In the genomic region with DNA sequence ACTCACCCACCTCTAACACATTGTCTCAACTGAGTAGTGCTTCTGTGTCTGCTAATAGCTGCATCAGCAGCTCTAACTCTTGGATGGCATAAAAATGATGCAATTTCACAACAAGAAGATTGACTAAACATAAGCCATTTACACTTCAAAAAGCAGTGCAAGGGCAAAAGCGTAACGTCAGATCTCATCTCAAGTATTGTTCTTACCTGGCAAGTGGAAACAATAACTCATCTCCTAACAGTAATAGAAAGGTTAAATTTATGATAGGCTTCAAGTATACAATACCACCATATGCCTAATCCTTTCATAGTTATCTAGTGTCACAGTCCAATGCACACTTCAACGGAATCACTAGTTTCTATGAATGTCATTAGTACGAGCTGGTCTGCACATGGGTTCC, we compare ENCODE assay signal across 8 cellular contexts. TPM values are rescaled to one million over a fixed set of nuclear protein-coding genes. Genes with fewer than 3 reads are reported as not detected.
DNase-seq lines count a peak whose midpoint lies in the region; ATAC-seq lines count a peak whose summit lies in the region.

No MANE protein-coding gene starts in this region.

- peak overlapping the region; percentile 70 for H3K27ac Mint-ChIP-seq in activated CD8-positive, alpha-beta memory T cell treated with anti-CD3 and anti-CD28 coated beads, Interleukin-2, amount 10 ng/mL, durations not matched to agents 7 days and 5 days

- DNase-seq in activated CD8-positive, alpha-beta memory T cell treated with anti-CD3 and anti-CD28 coated beads, Interleukin-2, amount 10 ng/mL, durations not matched to agents 7 days and 5 days = no peak
- no peak for DNase-seq in activated CD8-positive, alpha-beta memory T cell treated with anti-CD3 and anti-CD28 coated beads for 24 hours
- peak; percentile 41 for DNase-seq in NCI-H146 treated with DMSO at 0.1 percent for 48 hours (lab: John Stamatoyannopoulos, UW; ENCODE audit: unreplicated experiment)
- peak; percentile 72 for DNase-seq in renal cortical epithelial cell (ENCODE audit: low read depth)
- no peak for DNase-seq in medulla oblongata (ENCODE audit: extremely low spot score)
- no peak for DNase-seq in NCI-H2107 (lab: John Stamatoyannopoulos, UW)
- no peak for DNase-seq in 8988T

- H3K36me3 Mint-ChIP-seq in activated CD8-positive, alpha-beta memory T cell treated with anti-CD3 and anti-CD28 coated beads, Interleukin-2, amount 10 ng/mL, durations not matched to agents 7 days and 5 days = peaks cover 11% of the 10 kb centered on the region

- no peaks in the 10 kb centered on the region for H3K27me3 Mint-ChIP-seq in activated CD8-positive, alpha-beta memory T cell treated with anti-CD3 and anti-CD28 coated beads, Interleukin-2, amount 10 ng/mL, durations not matched to agents 7 days and 5 days

- ATAC-seq in activated CD8-positive, alpha-beta memory T cell treated with anti-CD3 and anti-CD28 coated beads, Interleukin-2, amount 10 ng/mL, durations not matched to agents 7 days and 5 days = peak; percentile 65
- peak; percentile 57 for ATAC-seq in HG02610 (IDR thresholded peaks at IDR 0.05; ENCODE audit: unreplicated experiment)

- no peaks in the 10 kb centered on the region for H3K9me3 Mint-ChIP-seq in activated CD8-positive, alpha-beta memory T cell treated with anti-CD3 and anti-CD28 coated beads, Interleukin-2, amount 10 ng/mL, durations not matched to agents 7 days and 5 days (ENCODE audit: low read depth)

- H3K4me3 Mint-ChIP-seq in activated CD8-positive, alpha-beta memory T cell treated with anti-CD3 and anti-CD28 coated beads, Interleukin-2, amount 10 ng/mL, durations not matched to agents 7 days and 5 days = peak overlapping the region; percentile 25

- peaks cover 63% of the 10 kb centered on the region for H3K4me1 Mint-ChIP-seq in activated CD8-positive, alpha-beta memory T cell treated with anti-CD3 and anti-CD28 coated beads, Interleukin-2, amount 10 ng/mL, durations not matched to agents 7 days and 5 days

- CTCF ChIA-PET in activated CD8-positive, alpha-beta memory T cell treated with anti-CD3 and anti-CD28 coated beads, Interleukin-2, amount 10 ng/mL, durations not matched to agents 7 days and 5 days (lab: Charles Lee) = interaction anchor here (1.0 to 5.1 kb wide), 3 partner anchors 9 to 35 kb away, joined by 4 to 34 read pairs (median 6); partner anchors contain the start of gene TPK1

RNA-seq across cellular contexts. Expression of gene TPK1, which starts 14.8 kb away (rescaled TPM):
- total RNA-seq in activated CD8-positive, alpha-beta memory T cell treated with anti-CD3 and anti-CD28 coated beads, Interleukin-2, amount 10 ng/mL, durations not matched to agents 7 days and 5 days = 10 to 100 TPM; 13.1 to 15.0 TPM
- 11.0 and 11.6 TPM in 2 replicates for total RNA-seq in renal cortical epithelial cell

Comparison
In these comparisons a context has a peak if more than half of its experiments do, and no peak if none do; other contexts are left out.
1. DNase-seq: peak in NCI-H146 treated with DMSO at 0.1 percent for 48 hours (single experiment) and renal cortical epithelial cell (single experiment); none in activated CD8-positive, alpha-beta memory T cell treated with anti-CD3 and anti-CD28 coated beads, Interleukin-2, amount 10 ng/mL, durations not matched to agents 7 days and 5 days (single experiment), activated CD8-positive, alpha-beta memory T cell treated with anti-CD3 and anti-CD28 coated beads for 24 hours (single experiment), medulla oblongata (single experiment), NCI-H2107 (single experiment) and 8988T (single experiment).